In the genomic region with DNA sequence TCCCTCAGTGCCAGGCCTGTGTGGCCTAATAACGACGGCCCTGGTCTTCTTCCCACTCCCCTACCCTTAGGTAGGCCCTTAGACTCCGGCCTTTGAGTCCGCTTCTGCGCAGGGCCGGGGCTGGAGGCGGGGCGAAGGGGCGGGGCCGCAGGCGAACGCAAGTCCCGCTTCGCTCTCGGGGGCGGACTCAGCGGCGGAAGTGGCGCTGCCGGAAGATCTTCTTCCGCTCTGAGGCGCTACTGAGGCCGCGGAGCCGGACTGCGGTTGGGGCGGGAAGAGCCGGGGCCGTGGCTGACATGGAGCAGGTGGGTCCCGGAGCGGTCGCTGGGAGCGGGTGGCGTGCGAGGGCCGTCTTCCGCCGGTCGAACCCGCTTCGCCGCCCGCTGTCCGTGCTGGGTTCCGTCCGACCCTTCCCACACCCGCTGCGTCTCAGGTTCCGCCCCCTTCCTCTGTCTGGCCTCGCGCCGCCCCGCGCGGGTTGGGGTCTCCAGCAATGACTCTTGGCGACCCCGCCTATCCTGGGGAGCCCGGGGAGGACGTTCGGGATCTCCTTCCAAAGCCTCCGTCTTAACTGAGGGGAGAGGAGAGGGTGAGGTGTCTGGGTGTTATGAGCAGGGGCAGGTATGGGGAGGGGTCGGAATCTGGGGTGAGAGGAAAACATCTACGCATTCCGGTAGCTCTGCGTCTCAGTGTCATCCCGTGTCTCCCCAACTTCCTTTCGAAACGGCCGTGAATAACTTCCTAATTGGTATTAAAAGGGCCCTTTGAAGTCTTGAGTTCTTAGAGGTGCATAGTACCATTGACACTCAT, we compare ENCODE assay signal across 8 cellular contexts. TPM values are rescaled to one million over a fixed set of nuclear protein-coding genes. Genes with fewer than 3 reads are reported as not detected.
DNase-seq lines count a peak whose midpoint lies in the region; ATAC-seq, FAIRE-seq and TF ChIP-seq lines count a peak whose summit lies in the region.

A gene (plus strand): TSS at position 218 of the 810 bp plus-strand sequence. CDS start 16,388 bp downstream, outside the sequence.

- H3K4me1 ChIP-seq in astrocyte (ENCODE audit: insufficient read depth, low read length), result peaks cover 19% of the 10 kb centered on the region
- peaks cover 60% of the 10 kb centered on the region for H3K4me1 ChIP-seq in vagina

- no peak for FAIRE-seq in astrocyte (lab: Jason Lieb, UNC)

- H3K27ac ChIP-seq in astrocyte (ENCODE audit: low read depth, low read length) (peak within 1 kb of the TSS; percentile 69), vagina (peak within 1 kb of the TSS; percentile 92)

- H3K36me3 Mint-ChIP-seq in astrocyte (ENCODE audit: low read depth, unreplicated experiment), result peaks cover 3% of the 10 kb centered on the region

- H3K27me3 ChIP-seq in astrocyte (ENCODE audit: insufficient read depth, low read length) (peaks cover 2% of the 10 kb centered on the region), vagina (no peaks in the 10 kb centered on the region)

- peak; percentile 70 for ATAC-seq in HG02763 (IDR thresholded peaks at IDR 0.05; ENCODE audit: unreplicated experiment)

- H3K4me3 Mint-ChIP-seq in astrocyte (ENCODE audit: unreplicated experiment), result peak within 1 kb of the TSS; percentile 86

- intact Hi-C loops in vagina (cut with DNase I), result no loop called here

- peak within 1 kb of the TSS; percentile 84 for H3K4me3 ChIP-seq in GM12875 (ENCODE audit: low read depth, low read length)
- H3K4me3 ChIP-seq in astrocyte (ENCODE audit: insufficient read depth, low read depth, low read length), result peak within 1 kb of the TSS; percentile 89
- peak within 1 kb of the TSS; percentile 81 to 97 for H3K4me3 ChIP-seq in vagina

- H3K36me3 ChIP-seq in astrocyte (ENCODE audit: insufficient read depth, low read length) (no peaks in the 10 kb centered on the region), vagina (no peaks in the 10 kb centered on the region)

- H3K9me3 ChIP-seq in astrocyte (ENCODE audit: insufficient read depth, low read depth, low read length) (no peaks in the 10 kb centered on the region), vagina (no peaks in the 10 kb centered on the region)

- H3K27me3 Mint-ChIP-seq in astrocyte (ENCODE audit: low read depth, unreplicated experiment), result peaks cover 3% of the 10 kb centered on the region

- peak within 1 kb of the TSS; percentile 93 for H3K4me2 ChIP-seq in astrocyte (ENCODE audit: low read length)

- peak within 1 kb of the TSS; percentile 94 for H2AFZ ChIP-seq in astrocyte (ENCODE audit: low read depth, low read length)

- TF ChIP-seq POLR2A in vagina (IDR thresholded peaks at IDR 0.05), result peak in 1 of 2 donors; percentile 30

- 0 out of 2 replicates have a peak, but pooled peaks have one; percentile 7 for TF ChIP-seq CTCF in GM12875 (IDR thresholded peaks at IDR 0.05; ENCODE audit: borderline replicate concordance, insufficient read depth, low read depth, low read length)
- no peak for TF ChIP-seq CTCF in astrocyte (IDR thresholded peaks at IDR 0.05; ENCODE audit: insufficient read depth, low read depth, low read length)
- TF ChIP-seq CTCF in vagina (IDR thresholded peaks at IDR 0.05), result peak in 2 of 3 experiments; percentile 18 to 48

- H3K79me2 ChIP-seq in astrocyte (ENCODE audit: insufficient read depth, low read length), result peaks cover 51% of the 10 kb centered on the region

- peak within 1 kb of the TSS; percentile 93 for H3K9ac ChIP-seq in astrocyte (ENCODE audit: low read length)

- peaks cover 40% of the 10 kb centered on the region for H4K20me1 ChIP-seq in astrocyte (ENCODE audit: insufficient read depth, low read length)

- DNase-seq in NCI-H1694 treated with DMSO at 0.1 percent for 48 hours (lab: John Stamatoyannopoulos, UW) (peak; percentile 58), T-helper 9 cell (peak; percentile 88), astrocyte (ENCODE audit: low read depth) (peak; percentile 75), hepatic stellate cell (ENCODE audit: low spot score) (peak; percentile 95), renal cortical epithelial cell (ENCODE audit: low read depth) (peak; percentile 70), vagina (ENCODE audit: extremely low spot score in 2 of 2) (no peak)

- H3K27ac Mint-ChIP-seq in astrocyte (ENCODE audit: unreplicated experiment), result peak within 1 kb of the TSS; percentile 28

- H3K9me3 Mint-ChIP-seq in astrocyte (ENCODE audit: unreplicated experiment), result no peaks in the 10 kb centered on the region

- H3K4me1 Mint-ChIP-seq in astrocyte (ENCODE audit: low read depth, unreplicated experiment), result peaks cover 30% of the 10 kb centered on the region

RNA-seq across cellular contexts. Expression of the gene that starts here (rescaled TPM):
- total RNA-seq in astrocyte (51.2 and 62.1 TPM in 2 replicates), renal cortical epithelial cell (22.4 and 31.9 TPM in 2 replicates), vagina (148 TPM)

Comparison
In these comparisons a context has a peak if more than half of its experiments do, and no peak if none do; other contexts are left out.
1. DNase-seq: peak in NCI-H1694 treated with DMSO at 0.1 percent for 48 hours (single experiment), T-helper 9 cell (single experiment), astrocyte (single experiment), hepatic stellate cell (single experiment) and renal cortical epithelial cell (single experiment); none in vagina (0 of 2).
2. Peak in every context shown above with its lines, with median percentiles within 50 percentile points of each other: H3K4me3 ChIP-seq.